In the genomic region with DNA sequence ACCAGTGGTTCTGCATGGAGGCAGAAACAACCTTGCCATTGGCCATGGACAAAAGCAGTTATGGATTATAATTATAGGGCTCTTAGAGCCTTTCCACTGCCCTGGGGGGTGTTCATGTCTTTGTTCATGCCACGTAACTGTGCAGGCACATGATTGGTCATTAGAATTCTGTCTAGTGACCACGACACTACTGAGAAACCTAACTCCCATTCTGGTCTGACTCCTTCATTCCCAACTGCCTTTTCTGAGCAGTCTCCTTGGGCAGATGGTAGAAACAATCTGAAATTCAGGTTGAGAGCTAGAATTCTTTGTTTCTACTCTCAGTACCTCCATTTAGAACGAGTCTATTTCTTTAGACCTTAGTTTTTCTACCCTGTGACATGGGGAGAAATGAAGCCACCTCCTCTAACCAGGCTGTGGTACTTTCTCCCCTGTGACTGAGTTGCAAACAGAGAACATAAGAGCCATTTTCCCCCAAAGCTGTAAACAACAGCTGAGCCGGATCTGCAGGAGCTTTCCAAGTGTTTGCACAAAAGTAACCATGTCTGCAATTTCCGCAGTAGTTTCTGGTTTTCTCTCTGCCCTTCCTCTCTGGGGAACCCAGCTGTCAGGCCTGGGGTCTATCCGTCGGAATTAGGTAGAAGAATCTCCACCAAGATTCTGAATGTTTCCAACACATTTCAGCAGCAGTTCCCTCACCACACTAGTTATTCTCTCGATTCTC, we compare ENCODE assay signal across 1 cellular context.
TF ChIP-seq lines count a peak whose summit lies in the region.

No MANE protein-coding gene starts in this region.

TF ChIP-seq in GM23338, 12 proteins besides CTCF, POLR2A, EP300 and RAD21:
- TF ChIP-seq, protein P1, sequence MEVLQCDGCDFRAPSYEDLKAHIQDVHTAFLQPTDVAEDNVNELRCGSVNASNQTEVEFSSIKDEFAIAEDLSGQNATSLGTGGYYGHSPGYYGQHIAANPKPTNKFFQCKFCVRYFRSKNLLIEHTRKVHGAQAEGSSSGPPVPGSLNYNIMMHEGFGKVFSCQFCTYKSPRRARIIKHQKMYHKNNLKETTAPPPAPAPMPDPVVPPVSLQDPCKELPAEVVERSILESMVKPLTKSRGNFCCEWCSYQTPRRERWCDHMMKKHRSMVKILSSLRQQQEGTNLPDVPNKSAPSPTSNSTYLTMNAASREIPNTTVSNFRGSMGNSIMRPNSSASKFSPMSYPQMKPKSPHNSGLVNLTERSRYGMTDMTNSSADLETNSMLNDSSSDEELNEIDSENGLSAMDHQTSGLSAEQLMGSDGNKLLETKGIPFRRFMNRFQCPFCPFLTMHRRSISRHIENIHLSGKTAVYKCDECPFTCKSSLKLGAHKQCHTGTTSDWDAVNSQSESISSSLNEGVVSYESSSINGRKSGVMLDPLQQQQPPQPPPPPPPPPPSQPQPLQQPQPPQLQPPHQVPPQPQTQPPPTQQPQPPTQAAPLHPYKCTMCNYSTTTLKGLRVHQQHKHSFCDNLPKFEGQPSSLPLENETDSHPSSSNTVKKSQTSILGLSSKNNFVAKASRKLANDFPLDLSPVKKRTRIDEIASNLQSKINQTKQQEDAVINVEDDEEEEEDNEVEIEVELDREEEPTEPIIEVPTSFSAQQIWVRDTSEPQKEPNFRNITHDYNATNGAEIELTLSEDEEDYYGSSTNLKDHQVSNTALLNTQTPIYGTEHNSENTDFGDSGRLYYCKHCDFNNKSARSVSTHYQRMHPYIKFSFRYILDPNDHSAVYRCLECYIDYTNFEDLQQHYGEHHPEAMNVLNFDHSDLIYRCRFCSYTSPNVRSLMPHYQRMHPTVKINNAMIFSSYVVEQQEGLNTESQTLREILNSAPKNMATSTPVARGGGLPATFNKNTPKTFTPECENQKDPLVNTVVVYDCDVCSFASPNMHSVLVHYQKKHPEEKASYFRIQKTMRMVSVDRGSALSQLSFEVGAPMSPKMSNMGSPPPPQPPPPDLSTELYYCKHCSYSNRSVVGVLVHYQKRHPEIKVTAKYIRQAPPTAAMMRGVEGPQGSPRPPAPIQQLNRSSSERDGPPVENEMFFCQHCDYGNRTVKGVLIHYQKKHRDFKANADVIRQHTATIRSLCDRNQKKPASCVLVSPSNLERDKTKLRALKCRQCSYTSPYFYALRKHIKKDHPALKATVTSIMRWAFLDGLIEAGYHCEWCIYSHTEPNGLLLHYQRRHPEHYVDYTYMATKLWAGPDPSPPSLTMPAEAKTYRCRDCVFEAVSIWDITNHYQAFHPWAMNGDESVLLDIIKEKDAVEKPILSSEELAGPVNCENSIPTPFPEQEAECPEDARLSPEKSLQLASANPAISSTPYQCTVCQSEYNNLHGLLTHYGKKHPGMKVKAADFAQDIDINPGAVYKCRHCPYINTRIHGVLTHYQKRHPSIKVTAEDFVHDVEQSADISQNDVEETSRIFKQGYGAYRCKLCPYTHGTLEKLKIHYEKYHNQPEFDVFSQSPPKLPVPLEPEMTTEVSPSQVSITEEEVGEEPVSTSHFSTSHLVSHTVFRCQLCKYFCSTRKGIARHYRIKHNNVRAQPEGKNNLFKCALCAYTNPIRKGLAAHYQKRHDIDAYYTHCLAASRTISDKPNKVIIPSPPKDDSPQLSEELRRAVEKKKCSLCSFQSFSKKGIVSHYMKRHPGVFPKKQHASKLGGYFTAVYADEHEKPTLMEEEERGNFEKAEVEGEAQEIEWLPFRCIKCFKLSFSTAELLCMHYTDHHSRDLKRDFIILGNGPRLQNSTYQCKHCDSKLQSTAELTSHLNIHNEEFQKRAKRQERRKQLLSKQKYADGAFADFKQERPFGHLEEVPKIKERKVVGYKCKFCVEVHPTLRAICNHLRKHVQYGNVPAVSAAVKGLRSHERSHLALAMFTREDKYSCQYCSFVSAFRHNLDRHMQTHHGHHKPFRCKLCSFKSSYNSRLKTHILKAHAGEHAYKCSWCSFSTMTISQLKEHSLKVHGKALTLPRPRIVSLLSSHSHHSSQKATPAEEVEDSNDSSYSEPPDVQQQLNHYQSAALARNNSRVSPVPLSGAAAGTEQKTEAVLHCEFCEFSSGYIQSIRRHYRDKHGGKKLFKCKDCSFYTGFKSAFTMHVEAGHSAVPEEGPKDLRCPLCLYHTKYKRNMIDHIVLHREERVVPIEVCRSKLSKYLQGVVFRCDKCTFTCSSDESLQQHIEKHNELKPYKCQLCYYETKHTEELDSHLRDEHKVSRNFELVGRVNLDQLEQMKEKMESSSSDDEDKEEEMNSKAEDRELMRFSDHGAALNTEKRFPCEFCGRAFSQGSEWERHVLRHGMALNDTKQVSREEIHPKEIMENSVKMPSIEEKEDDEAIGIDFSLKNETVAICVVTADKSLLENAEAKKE (CRISPR knock-in tag; IDR thresholded peaks at IDR 0.05), result no peak
- TF ChIP-seq NANOG (IDR thresholded peaks at IDR 0.05; ENCODE audit: borderline replicate concordance), result no peak
- no peak for TF ChIP-seq STAT1 (IDR thresholded peaks at IDR 0.05; ENCODE audit: unreplicated experiment)
- no peak for TF ChIP-seq EZH2 (IDR thresholded peaks at IDR 0.05; ENCODE audit: low read depth, unreplicated experiment)
- no peak for TF ChIP-seq ZNF331 (CRISPR knock-in tag; IDR thresholded peaks at IDR 0.05; ENCODE audit: low read depth)
- TF ChIP-seq POLR2AphosphoS5 (IDR thresholded peaks at IDR 0.05; ENCODE audit: low read depth), result no peak
- TF ChIP-seq, protein P2, sequence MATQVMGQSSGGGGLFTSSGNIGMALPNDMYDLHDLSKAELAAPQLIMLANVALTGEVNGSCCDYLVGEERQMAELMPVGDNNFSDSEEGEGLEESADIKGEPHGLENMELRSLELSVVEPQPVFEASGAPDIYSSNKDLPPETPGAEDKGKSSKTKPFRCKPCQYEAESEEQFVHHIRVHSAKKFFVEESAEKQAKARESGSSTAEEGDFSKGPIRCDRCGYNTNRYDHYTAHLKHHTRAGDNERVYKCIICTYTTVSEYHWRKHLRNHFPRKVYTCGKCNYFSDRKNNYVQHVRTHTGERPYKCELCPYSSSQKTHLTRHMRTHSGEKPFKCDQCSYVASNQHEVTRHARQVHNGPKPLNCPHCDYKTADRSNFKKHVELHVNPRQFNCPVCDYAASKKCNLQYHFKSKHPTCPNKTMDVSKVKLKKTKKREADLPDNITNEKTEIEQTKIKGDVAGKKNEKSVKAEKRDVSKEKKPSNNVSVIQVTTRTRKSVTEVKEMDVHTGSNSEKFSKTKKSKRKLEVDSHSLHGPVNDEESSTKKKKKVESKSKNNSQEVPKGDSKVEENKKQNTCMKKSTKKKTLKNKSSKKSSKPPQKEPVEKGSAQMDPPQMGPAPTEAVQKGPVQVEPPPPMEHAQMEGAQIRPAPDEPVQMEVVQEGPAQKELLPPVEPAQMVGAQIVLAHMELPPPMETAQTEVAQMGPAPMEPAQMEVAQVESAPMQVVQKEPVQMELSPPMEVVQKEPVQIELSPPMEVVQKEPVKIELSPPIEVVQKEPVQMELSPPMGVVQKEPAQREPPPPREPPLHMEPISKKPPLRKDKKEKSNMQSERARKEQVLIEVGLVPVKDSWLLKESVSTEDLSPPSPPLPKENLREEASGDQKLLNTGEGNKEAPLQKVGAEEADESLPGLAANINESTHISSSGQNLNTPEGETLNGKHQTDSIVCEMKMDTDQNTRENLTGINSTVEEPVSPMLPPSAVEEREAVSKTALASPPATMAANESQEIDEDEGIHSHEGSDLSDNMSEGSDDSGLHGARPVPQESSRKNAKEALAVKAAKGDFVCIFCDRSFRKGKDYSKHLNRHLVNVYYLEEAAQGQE (IDR thresholded peaks at IDR 0.05; ENCODE audit: unreplicated experiment), result no peak
- no peak for TF ChIP-seq EZH2phosphoT487 (IDR thresholded peaks at IDR 0.05; ENCODE audit: unreplicated experiment)
- TF ChIP-seq ZNF114 (CRISPR knock-in tag; IDR thresholded peaks at IDR 0.05), result no peak
- TF ChIP-seq JUNB (IDR thresholded peaks at IDR 0.05; ENCODE audit: unreplicated experiment), result no peak
- TF ChIP-seq, protein P3, sequence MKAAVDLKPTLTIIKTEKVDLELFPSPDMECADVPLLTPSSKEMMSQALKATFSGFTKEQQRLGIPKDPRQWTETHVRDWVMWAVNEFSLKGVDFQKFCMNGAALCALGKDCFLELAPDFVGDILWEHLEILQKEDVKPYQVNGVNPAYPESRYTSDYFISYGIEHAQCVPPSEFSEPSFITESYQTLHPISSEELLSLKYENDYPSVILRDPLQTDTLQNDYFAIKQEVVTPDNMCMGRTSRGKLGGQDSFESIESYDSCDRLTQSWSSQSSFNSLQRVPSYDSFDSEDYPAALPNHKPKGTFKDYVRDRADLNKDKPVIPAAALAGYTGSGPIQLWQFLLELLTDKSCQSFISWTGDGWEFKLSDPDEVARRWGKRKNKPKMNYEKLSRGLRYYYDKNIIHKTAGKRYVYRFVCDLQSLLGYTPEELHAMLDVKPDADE (IDR thresholded peaks at IDR 0.05), result no peak
- no peak for TF ChIP-seq CREB1 (CRISPR knock-in tag; IDR thresholded peaks at IDR 0.05; ENCODE audit: low read depth)
